ENCODE assay signal across 19 cellular contexts in the genomic region with DNA sequence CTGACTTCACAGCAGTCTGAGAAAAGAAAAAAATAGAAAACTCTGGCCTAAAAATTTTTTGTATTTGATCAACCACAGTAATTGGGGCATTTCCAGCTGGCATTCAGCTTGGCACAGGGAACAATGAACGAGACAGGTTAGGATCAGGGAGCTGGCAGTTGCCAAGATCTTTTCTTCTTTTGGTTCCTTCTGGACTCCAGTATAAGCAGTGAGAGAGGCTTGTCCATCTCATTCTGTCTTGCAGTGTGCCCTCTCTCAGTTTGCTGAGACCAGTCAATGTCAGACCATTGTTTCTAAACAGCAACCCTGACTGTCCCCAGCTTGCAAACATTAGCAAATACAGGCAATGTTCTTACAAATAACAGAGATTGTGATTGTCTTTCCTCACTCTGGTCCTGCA.
"Had no signal": no experiment of that assay in that cellular context is flagged by ENCODE, and none has a peak within 500 bp of the region (broad histone marks: within the 10 kb centered on the region; RNA-seq: fewer than 3 reads in every experiment).

No MANE protein-coding gene starts in this region.

- H3K36me3 ChIP-seq: lower lobe of right lung, neutrophil, ovary, right atrium auricular region, upper lobe of left lung had no signal

- H3K4me3 ChIP-seq: lower lobe of right lung, ovary, psoas muscle, right atrium auricular region, upper lobe of left lung had no signal

- DNase-seq: activated CD4-positive, alpha-beta memory T cell treated with anti-CD3 and anti-CD28 coated beads for 36 hours; activated CD4-positive, alpha-beta T cell treated with anti-CD3 and anti-CD28 coated beads for 4 hours; activated CD4-positive, CD25-positive, alpha-beta regulatory T cell; activated effector memory CD4-positive, alpha-beta T cell treated with anti-CD3 and anti-CD28 coated beads, Interleukin-2, amount 50 U/mL, for 16 hours; activated naive CD4-positive, alpha-beta T cell treated with anti-CD3 and anti-CD28 coated beads, Interleukin-2, amount 10 ng/mL, durations not matched to agents 7 days and 5 days; dermis blood vessel endothelial cell; effector CD8-positive, alpha-beta T cell; erythroblast; foreskin fibroblast; kidney; lower lobe of right lung; ovary; psoas muscle; stimulated activated CD4-positive, alpha-beta T cell treated with anti-CD3 and anti-CD28 coated beads, Interleukin-4, amount 100 ng/mL, for 4 hours; stimulated activated naive CD8-positive, alpha-beta T cell treated with anti-CD3 and anti-CD28 coated beads, Interleukin-15, Interleukin-2, amounts not matched to agents 100 U/mL and 50 U/mL, for 24 hours; T-helper 17 cell; upper lobe of left lung had no signal

- H3K9me3 ChIP-seq: lower lobe of right lung, neutrophil, ovary, psoas muscle, right atrium auricular region, upper lobe of left lung had no signal

- H3K27me3 ChIP-seq: neutrophil, ovary, right atrium auricular region, upper lobe of left lung had no signal
